Comparison of ENCODE assay signal across 9 cellular contexts in genomic region chr5:170151105-170151831, GRCh38. TPM values are rescaled to one million over a fixed set of nuclear protein-coding genes. Genes with fewer than 3 reads are reported as not detected.
DNase-seq lines count a peak whose midpoint lies in the region; ATAC-seq lines count a peak whose summit lies in the region.
"Had no signal": no experiment of that assay in that cellular context is flagged by ENCODE, and none has a peak within 500 bp of the region (broad histone marks: within the 10 kb centered on the region; RNA-seq: fewer than 3 reads in every experiment).

No MANE protein-coding gene starts in this region.

- no peak overlapping the region for H3K4me3 ChIP-seq in HUES48 (ENCODE audit: low read depth, low read length)
- no peak overlapping the region for H3K4me3 ChIP-seq in ectodermal cell (ENCODE audit: insufficient read depth, low read depth, low read length)
- no peak overlapping the region for H3K4me3 ChIP-seq in trophoblast cell (ENCODE audit: low read depth, low read length)

- no peak overlapping the region for H3K14ac ChIP-seq in trophoblast cell (ENCODE audit: low read length)

- no peak overlapping the region for H3K23ac ChIP-seq in trophoblast cell (ENCODE audit: low read length)

- no peak overlapping the region for H4K12ac ChIP-seq in trophoblast cell (ENCODE audit: low read depth, low read length)

- H3K79me1 ChIP-seq in trophoblast cell (ENCODE audit: low read length), result no peaks in the 10 kb centered on the region

- H4K8ac ChIP-seq in trophoblast cell (ENCODE audit: low read depth, low read length), result no peak overlapping the region

- H2AK5ac ChIP-seq in trophoblast cell (ENCODE audit: low read length), result no peak overlapping the region

- H3K36me3 ChIP-seq in HUES48 (ENCODE audit: control insufficient read depth, insufficient read depth, low read length), result no peaks in the 10 kb centered on the region
- H3K36me3 ChIP-seq in ectodermal cell (ENCODE audit: control insufficient read depth, insufficient read depth, low read length), result no peaks in the 10 kb centered on the region
- no peaks in the 10 kb centered on the region for H3K36me3 ChIP-seq in trophoblast cell (ENCODE audit: control insufficient read depth in 1 of 2, insufficient read depth in 2 of 2, low read length in 2 of 2)

- H3K79me2 ChIP-seq in trophoblast cell (ENCODE audit: control insufficient read depth, insufficient read depth, low read length, poor library complexity), result no peaks in the 10 kb centered on the region

- H4K91ac ChIP-seq in trophoblast cell (ENCODE audit: low read depth, low read length), result no peak overlapping the region

- H3K4me1 ChIP-seq in HUES48 (ENCODE audit: control insufficient read depth, insufficient read depth, low read length), result peaks cover 20% of the 10 kb centered on the region; the same call in 1 of the 2 replicates
- H3K4me1 ChIP-seq in ectodermal cell (ENCODE audit: control insufficient read depth, insufficient read depth, low read length), result peaks cover 11% of the 10 kb centered on the region
- peaks cover 8 to 14% of the 10 kb centered on the region in 2 experiments for H3K4me1 ChIP-seq in trophoblast cell (ENCODE audit: control insufficient read depth in 1 of 2, insufficient read depth in 2 of 2, low read length in 2 of 2)

- WGBS in ectodermal cell, 2 experiments, result 76 to 77% methylated on average over 7 of the region's 7 CpGs
- no CpG with 5 or more reads among the region's 7 CpGs for WGBS in trophoblast cell (ENCODE audit: extremely low coverage, insufficient coverage, insufficient read length)

- H3K9me3 ChIP-seq in HUES48 (ENCODE audit: control insufficient read depth, insufficient read depth, low read length) (no peaks in the 10 kb centered on the region), ectodermal cell (ENCODE audit: control insufficient read depth, low read length) (no peaks in the 10 kb centered on the region), trophoblast cell (ENCODE audit: insufficient read depth, low read depth, low read length) (no peaks in the 10 kb centered on the region)

- no peak overlapping the region for H2BK120ac ChIP-seq in trophoblast cell (ENCODE audit: insufficient read depth, low read length, poor library complexity)

- H3K9ac ChIP-seq in HUES48 (ENCODE audit: low read depth, low read length) (0 out of 2 replicates have a peak overlapping the region, but pooled peaks have one; percentile 3), trophoblast cell (ENCODE audit: low read length) (no peak overlapping the region)

- no peak overlapping the region for H2AFZ ChIP-seq in trophoblast cell (ENCODE audit: insufficient read depth, low read length, poor library complexity)

- H3K4me2 ChIP-seq in trophoblast cell (ENCODE audit: low read length), result no peak overlapping the region

- ATAC-seq in GM18858 (IDR thresholded peaks at IDR 0.05; ENCODE audit: unreplicated experiment) (peak; percentile 77), HG03135 (IDR thresholded peaks at IDR 0.05; ENCODE audit: unreplicated experiment) (no peak)

- H3K18ac ChIP-seq in trophoblast cell (ENCODE audit: low read length), result no peak overlapping the region

- no peak overlapping the region for H3K4ac ChIP-seq in trophoblast cell (ENCODE audit: low read depth, low read length)

- peak overlapping the region; percentile 62 for H3K27ac ChIP-seq in HUES48 (ENCODE audit: low read depth, low read length)
- H3K27ac ChIP-seq in ectodermal cell (ENCODE audit: insufficient read depth, low read depth, low read length, poor library complexity, severe bottlenecking), result peak overlapping the region; percentile 8
- peak overlapping the region; percentile 13 for H3K27ac ChIP-seq in trophoblast cell (ENCODE audit: low read depth, low read length)

- in situ Hi-C loops in KBM-7 (cut with MboI; ENCODE audit: low pct_unique_long_range_greater_than_20kb, low sequenced_read_pairs), result no loop called here

- DNase-seq in trophoblast cell, result peak; percentile 91 to 95
- DNase-seq in cerebellar cortex (ENCODE audit: low spot score), result no peak
- DNase-seq in KBM-7, result no peak
- DNase-seq in stimulated activated naive CD4-positive, alpha-beta T cell (lab: John Stamatoyannopoulos, UW), result no peak

- H2BK12ac ChIP-seq in trophoblast cell (ENCODE audit: low read length), result no peak overlapping the region

- no peak overlapping the region for H2BK5ac ChIP-seq in trophoblast cell (ENCODE audit: low read depth, low read length, poor library complexity)

- no peaks in the 10 kb centered on the region for H3K27me3 ChIP-seq in HUES48 (ENCODE audit: control insufficient read depth, insufficient read depth, low read length)
- H3K27me3 ChIP-seq in ectodermal cell (ENCODE audit: control insufficient read depth, insufficient read depth, low read length, poor library complexity, severe bottlenecking), result no peaks in the 10 kb centered on the region
- H3K27me3 ChIP-seq in trophoblast cell (ENCODE audit: insufficient read depth, low read length), result no peaks in the 10 kb centered on the region

RNA-seq across cellular contexts. Expression of gene FOXI1, which starts 45.6 kb away (rescaled TPM):
- not detected for polyA plus RNA-seq in ectodermal cell (2013, experiment 1 of 4)
- polyA plus RNA-seq in ectodermal cell (2013, experiment 2 of 4), result not detected
- polyA plus RNA-seq in ectodermal cell (2013, experiment 3 of 4), result not detected
- polyA plus RNA-seq in ectodermal cell (2013, experiment 4 of 4), result not detected
- 0.08 and 0.16 TPM in 2 replicates for polyA plus RNA-seq in trophoblast cell (2013)
- polyA plus RNA-seq: urinary bladder had no signal

Comparison
In these comparisons a context has a peak if more than half of its experiments do, and no peak if none do; other contexts are left out.
1. H3K27ac ChIP-seq: peak in every context shown above with its lines; median percentile 62 in HUES48; 13 in trophoblast cell; 8 in ectodermal cell.
2. DNase-seq: peak in trophoblast cell (2 of 2); none in cerebellar cortex (single experiment), KBM-7 (single experiment) and stimulated activated naive CD4-positive, alpha-beta T cell (0 of 6).